ENCODE assay signal across 16 cellular contexts in genomic region chr10:30763933-30764332, GRCh38.
A peak's percentile ranks its signal among the peaks of the same experiment; 100 is the strongest.
DNase-seq lines count a peak whose midpoint lies in the region; ATAC-seq and TF ChIP-seq lines count a peak whose summit lies in the region.
"Had no signal": no experiment of that assay in that cellular context is flagged by ENCODE, and none has a peak within 500 bp of the region (broad histone marks: within the 10 kb centered on the region; RNA-seq: fewer than 3 reads in every experiment).

No MANE protein-coding gene starts in this region.

- H3K36me3 Mint-ChIP-seq in activated T-helper 2 cell treated with anti-CD3 and anti-CD28 coated beads, Interferon-gamma antibody, Interleukin-2, Interleukin-4, amounts not matched to agents 10 μg/mL and 5 μg/mL and 100 μg/mL, durations not matched to agents 14 hours and 24 hours and 36 hours (ENCODE audit: low read depth) = peaks cover 5% of the 10 kb centered on the region

- peaks cover 5% of the 10 kb centered on the region for H3K9me3 Mint-ChIP-seq in activated T-helper 2 cell treated with anti-CD3 and anti-CD28 coated beads, Interferon-gamma antibody, Interleukin-2, Interleukin-4, amounts not matched to agents 10 μg/mL and 5 μg/mL and 100 μg/mL, durations not matched to agents 14 hours and 24 hours and 36 hours

- DNase-seq in Right ventricle myocardium inferior (ENCODE audit: missing footprints) = peak; percentile 76
- DNase-seq in left cardiac atrium = no peak
- DNase-seq in activated T-helper 2 cell treated with anti-CD3 and anti-CD28 coated beads, Interferon-gamma antibody, Interleukin-2, Interleukin-4, amounts not matched to agents 10 μg/mL and 5 μg/mL and 100 μg/mL, durations not matched to agents 14 hours and 24 hours and 36 hours (ENCODE audit: low spot score) = no peak
- no peak for DNase-seq in upper lobe of right lung
- DNase-seq in cerebellar nuclear complex (lab: John Stamatoyannopoulos, UW) = no peak
- no peak for DNase-seq in NCI-H1694 treated with DMSO at 0.1 percent for 48 hours (lab: John Stamatoyannopoulos, UW)
- no peak for DNase-seq in LoVo (ENCODE audit: low spot score)
- DNase-seq: activated effector memory CD4-positive, alpha-beta T cell treated with anti-CD3 and anti-CD28 coated beads, Interleukin-2, amount 50 U/mL, for 16 hours; amniotic stem cell; DMS53; esophagus squamous epithelium; NCI-H345; SIG-M5 had no signal

- peak overlapping the region; percentile 67 for H3K27ac ChIP-seq in muscle layer of duodenum (ENCODE audit: low read length)
- no peak overlapping the region for H3K27ac ChIP-seq in upper lobe of right lung
- H3K27ac ChIP-seq: C4-2B, esophagus squamous epithelium had no signal

- H3K4me3 Mint-ChIP-seq in activated T-helper 2 cell treated with anti-CD3 and anti-CD28 coated beads, Interferon-gamma antibody, Interleukin-2, Interleukin-4, amounts not matched to agents 10 μg/mL and 5 μg/mL and 100 μg/mL, durations not matched to agents 14 hours and 24 hours and 36 hours (ENCODE audit: low read depth) = no peak overlapping the region

- H3K9me3 ChIP-seq in muscle layer of duodenum (ENCODE audit: control insufficient read depth in 1 of 2, low read length in 2 of 2) = no peaks in the 10 kb centered on the region
- no peaks in the 10 kb centered on the region for H3K9me3 ChIP-seq in upper lobe of right lung
- H3K9me3 ChIP-seq: esophagus squamous epithelium had no signal

- H3K27ac Mint-ChIP-seq in activated T-helper 2 cell treated with anti-CD3 and anti-CD28 coated beads, Interferon-gamma antibody, Interleukin-2, Interleukin-4, amounts not matched to agents 10 μg/mL and 5 μg/mL and 100 μg/mL, durations not matched to agents 14 hours and 24 hours and 36 hours = peak overlapping the region; percentile 55

- H3K4me1 ChIP-seq in muscle layer of duodenum (ENCODE audit: control insufficient read depth in 1 of 2, insufficient read depth in 2 of 2, low read length in 2 of 2) (no peaks in the 10 kb centered on the region), upper lobe of right lung (no peaks in the 10 kb centered on the region)
- H3K4me1 ChIP-seq: esophagus squamous epithelium had no signal

- no peak for TF ChIP-seq CTCF in upper lobe of right lung (IDR thresholded peaks at IDR 0.05)

- peaks cover 15% of the 10 kb centered on the region for H3K4me1 Mint-ChIP-seq in activated T-helper 2 cell treated with anti-CD3 and anti-CD28 coated beads, Interferon-gamma antibody, Interleukin-2, Interleukin-4, amounts not matched to agents 10 μg/mL and 5 μg/mL and 100 μg/mL, durations not matched to agents 14 hours and 24 hours and 36 hours (ENCODE audit: low read depth)

- H3K27me3 ChIP-seq in muscle layer of duodenum (ENCODE audit: low read depth, low read length) (no peaks in the 10 kb centered on the region), upper lobe of right lung (no peaks in the 10 kb centered on the region)
- H3K27me3 ChIP-seq: esophagus squamous epithelium had no signal

- H3K4me3 ChIP-seq in muscle layer of duodenum (ENCODE audit: low read depth in 1 of 2, low read length in 2 of 2) (no peak overlapping the region), upper lobe of right lung (no peak overlapping the region)
- H3K4me3 ChIP-seq: esophagus squamous epithelium, smooth muscle cell had no signal

- intact Hi-C loops in Right ventricle myocardium inferior (cut with DNase I) (no loop called here), left cardiac atrium (cut with DNase I) (no loop called here), upper lobe of right lung (cut with DNase I) (no loop called here)
- intact Hi-C loops in activated T-helper 2 cell treated with anti-CD3 and anti-CD28 coated beads, Interferon-gamma antibody, Interleukin-2, Interleukin-4, amounts not matched to agents 10 μg/mL and 5 μg/mL and 100 μg/mL, durations not matched to agents 14 hours and 24 hours and 36 hours (cut with micrococcal nuclease) = no loop called here

- ATAC-seq in Right ventricle myocardium inferior = no peak
- no peak for ATAC-seq in left cardiac atrium
- ATAC-seq in upper lobe of right lung = peak; percentile 77

- H3K36me3 ChIP-seq in muscle layer of duodenum (ENCODE audit: control insufficient read depth in 1 of 2, insufficient read depth in 2 of 2, low read length in 2 of 2) (no peaks in the 10 kb centered on the region), upper lobe of right lung (no peaks in the 10 kb centered on the region)
- H3K36me3 ChIP-seq: esophagus squamous epithelium had no signal

- H3K27me3 Mint-ChIP-seq in activated T-helper 2 cell treated with anti-CD3 and anti-CD28 coated beads, Interferon-gamma antibody, Interleukin-2, Interleukin-4, amounts not matched to agents 10 μg/mL and 5 μg/mL and 100 μg/mL, durations not matched to agents 14 hours and 24 hours and 36 hours (ENCODE audit: low read depth) = peaks cover 2% of the 10 kb centered on the region
